ENCODE assay signal across 8 cellular contexts in the genomic region with DNA sequence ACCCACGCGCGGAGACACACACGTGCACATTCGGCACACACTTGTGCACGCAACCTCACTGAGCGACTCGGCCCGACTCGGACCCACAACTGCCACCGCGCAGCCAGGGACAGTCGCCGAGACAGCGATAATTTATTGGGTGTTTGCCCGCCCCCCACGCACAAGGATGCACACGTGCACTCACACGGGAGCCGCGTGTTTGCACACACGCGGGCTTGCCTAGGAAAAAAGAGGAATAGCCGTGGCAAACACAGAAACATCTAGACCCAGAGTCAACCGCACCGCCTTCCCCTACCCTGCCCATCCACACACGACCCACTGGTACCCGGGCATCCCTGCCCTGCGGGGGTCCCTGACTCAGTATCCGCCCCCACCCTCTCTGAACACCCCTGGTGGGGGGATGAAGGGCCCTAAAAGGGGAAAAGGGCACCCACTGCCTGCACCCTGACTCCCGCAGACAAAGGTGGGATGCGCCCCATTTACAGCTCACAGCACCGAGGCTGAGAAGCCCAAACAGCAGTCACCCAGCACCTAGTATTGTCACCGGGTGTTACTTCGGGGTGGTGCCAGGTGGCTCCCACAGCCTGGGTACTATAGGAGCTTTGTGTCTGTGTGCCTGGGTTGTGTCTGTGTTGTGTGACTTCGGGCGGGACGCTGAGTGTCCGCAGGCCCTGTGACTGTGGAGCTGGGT. TPM values are rescaled to one million over a fixed set of nuclear protein-coding genes. Genes with fewer than 3 reads are reported as not detected.
DNase-seq lines count a peak whose midpoint lies in the region; ATAC-seq and TF ChIP-seq lines count a peak whose summit lies in the region.

No MANE protein-coding gene starts in this region.

- H2AFZ ChIP-seq in SK-N-SH (ENCODE audit: low read depth): peak overlapping the region; percentile 49; the same call in 1 of the 2 replicates

- peak overlapping the region; percentile 82 to 86 for H3K4me3 Mint-ChIP-seq in stimulated activated naive B cell treated with anti-CD40 and anti-IgM and Interleukin-4, amounts not matched to agents 10 μg/mL and 1 μg/mL and 100 μg/mL, for 72 hours

- H3K27me3 Mint-ChIP-seq in stimulated activated naive B cell treated with anti-CD40 and anti-IgM and Interleukin-4, amounts not matched to agents 10 μg/mL and 1 μg/mL and 100 μg/mL, for 72 hours: peaks cover 46 to 64% of the 10 kb centered on the region in 2 donors

- CTCF ChIA-PET in SK-N-SH (lab: Yijun Ruan, JAX): interaction anchor here (0.8 to 12.1 kb wide), 16 partner anchors 9 to 259 kb away, joined by 3 to 217 read pairs (median 5); a partner anchor contains a TSS

- H3K79me2 ChIP-seq in SK-N-SH (ENCODE audit: insufficient read depth): peaks cover 40% of the 10 kb centered on the region

- peaks cover 22% of the 10 kb centered on the region for H3F3A ChIP-seq in SK-N-SH (replicated peaks; ENCODE audit: insufficient read depth)

- H3K27me3 ChIP-seq in SK-N-SH (ENCODE audit: insufficient read depth): no peaks in the 10 kb centered on the region

- POLR2A ChIA-PET in SK-N-SH (lab: Yijun Ruan, JAX): interaction anchor here (0.9 to 2.2 kb wide), 5 partner anchors 11 to 171 kb away, joined by 3 to 13 read pairs (median 4); no protein-coding TSS in a partner anchor

- H3K27ac Mint-ChIP-seq in stimulated activated naive B cell treated with anti-CD40 and anti-IgM and Interleukin-4, amounts not matched to agents 10 μg/mL and 1 μg/mL and 100 μg/mL, for 72 hours: peak overlapping the region; percentile 79

- H3K36me3 Mint-ChIP-seq in stimulated activated naive B cell treated with anti-CD40 and anti-IgM and Interleukin-4, amounts not matched to agents 10 μg/mL and 1 μg/mL and 100 μg/mL, for 72 hours: no peaks in the 10 kb centered on the region

- H3K9ac ChIP-seq in SK-N-SH: no peak overlapping the region; the same call in 1 of the 2 replicates

- H3K27ac ChIP-seq in SK-N-SH (ENCODE audit: low read depth in 2 of 2, low read length in 1 of 2): peak overlapping the region; percentile 89 to 93; a peak in 3 of 4 replicates

- ATAC-seq in SK-N-SH treated with all-trans-retinoic acid at 6 μM for 48 hours: no peak
- peak; percentile 4 to 8 for ATAC-seq in stimulated activated naive B cell treated with anti-CD40 and anti-IgM and Interleukin-4, amounts not matched to agents 10 μg/mL and 1 μg/mL and 100 μg/mL, for 72 hours (replicated peaks)
- ATAC-seq in HG03354 (IDR thresholded peaks at IDR 0.05; ENCODE audit: poor library complexity, severe bottlenecking, unreplicated experiment): no peak

- TF ChIP-seq EP300 in SK-N-SH (IDR thresholded peaks at IDR 0.05; ENCODE audit: borderline replicate concordance in 1 of 2, low read depth in 1 of 2, low read length in 1 of 2): no peak

- peaks cover 25% of the 10 kb centered on the region; the same call in 1 of the 2 replicates for H4K20me1 ChIP-seq in SK-N-SH (ENCODE audit: insufficient read depth)

- peak overlapping the region; percentile 84; the same call in 1 of the 2 replicates for H3K4me2 ChIP-seq in SK-N-SH

- H3K9me3 ChIP-seq in SK-N-SH (no peaks in the 10 kb centered on the region), iPS-18c (ENCODE audit: control insufficient read depth, insufficient read depth, low read length) (no peaks in the 10 kb centered on the region)

- no peaks in the 10 kb centered on the region for H3K9me2 ChIP-seq in SK-N-SH

- H3K9me3 Mint-ChIP-seq in stimulated activated naive B cell treated with anti-CD40 and anti-IgM and Interleukin-4, amounts not matched to agents 10 μg/mL and 1 μg/mL and 100 μg/mL, for 72 hours: no peaks in the 10 kb centered on the region

- H3K4me3 ChIP-seq in SK-N-SH (ENCODE audit: low read depth in 2 of 2, low read length in 1 of 2) (peak overlapping the region in 1 of 2 experiments; percentile 21; a peak in 2 of 4 replicates), iPS-18c (ENCODE audit: insufficient read depth, low read depth, low read length) (peak overlapping the region; percentile 46)

- no peak for TF ChIP-seq RAD21 in SK-N-SH (IDR thresholded peaks at IDR 0.05; ENCODE audit: low read length)

- peaks cover 44 to 53% of the 10 kb centered on the region in 2 experiments; a peak in 3 of 4 replicates for H3K4me1 ChIP-seq in SK-N-SH (ENCODE audit: control insufficient read depth in 1 of 2, insufficient read depth in 2 of 2, low read depth in 1 of 2, low read length in 1 of 2)

- peaks cover 53 to 83% of the 10 kb centered on the region in 2 donors for H3K4me1 Mint-ChIP-seq in stimulated activated naive B cell treated with anti-CD40 and anti-IgM and Interleukin-4, amounts not matched to agents 10 μg/mL and 1 μg/mL and 100 μg/mL, for 72 hours

- peaks cover 0 to 3% of the 10 kb centered on the region in 2 experiments for H3K36me3 ChIP-seq in SK-N-SH (replicated peaks in 1 of 2; ENCODE audit: control insufficient read depth in 1 of 2, insufficient read depth in 2 of 2, low read length in 1 of 2)

- DNase-seq in SK-N-SH: no peak
- DNase-seq in activated naive CD4-positive, alpha-beta T cell treated with anti-CD3 and anti-CD28 coated beads, Interleukin-2, amount 50 U/mL, for 16 hours: peak; percentile 52
- no peak for DNase-seq in stimulated activated naive B cell treated with anti-CD40 and anti-IgM and Interleukin-4, amounts not matched to agents 10 μg/mL and 1 μg/mL and 100 μg/mL, for 72 hours
- no peak for DNase-seq in COR-L47 (lab: John Stamatoyannopoulos, UW)
- no peak for DNase-seq in NCI-H2081 treated with DMSO at 0.1 percent for 48 hours (lab: John Stamatoyannopoulos, UW)

- no peak for TF ChIP-seq CTCF in SK-N-SH (IDR thresholded peaks at IDR 0.05)

- 69% methylated on average over 28 of the region's 39 CpGs for WGBS in SK-N-SH (ENCODE audit: low lambda C conversion rate)

TF ChIP-seq in SK-N-SH, 30 proteins besides CTCF, POLR2A, EP300 and RAD21 (continues in another document):
- TF ChIP-seq GATA2 (CRISPR knock-in tag; IDR thresholded peaks at IDR 0.05): no peak
- no peak for TF ChIP-seq YY1 (IDR thresholded peaks at IDR 0.05; ENCODE audit: low read depth)
- TF ChIP-seq RFX5 (IDR thresholded peaks at IDR 0.05; ENCODE audit: low read length): no peak
- no peak for TF ChIP-seq POLR2AphosphoS5 (IDR thresholded peaks at IDR 0.05; ENCODE audit: low read depth, low read length)
- TF ChIP-seq, protein P1, sequence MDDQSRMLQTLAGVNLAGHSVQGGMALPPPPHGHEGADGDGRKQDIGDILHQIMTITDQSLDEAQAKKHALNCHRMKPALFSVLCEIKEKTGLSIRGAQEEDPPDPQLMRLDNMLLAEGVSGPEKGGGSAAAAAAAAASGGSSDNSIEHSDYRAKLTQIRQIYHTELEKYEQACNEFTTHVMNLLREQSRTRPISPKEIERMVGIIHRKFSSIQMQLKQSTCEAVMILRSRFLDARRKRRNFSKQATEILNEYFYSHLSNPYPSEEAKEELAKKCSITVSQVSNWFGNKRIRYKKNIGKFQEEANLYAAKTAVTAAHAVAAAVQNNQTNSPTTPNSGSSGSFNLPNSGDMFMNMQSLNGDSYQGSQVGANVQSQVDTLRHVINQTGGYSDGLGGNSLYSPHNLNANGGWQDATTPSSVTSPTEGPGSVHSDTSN (IDR thresholded peaks at IDR 0.05): no peak
- TF ChIP-seq GABPA (IDR thresholded peaks at IDR 0.05; ENCODE audit: low read depth): no peak

TF ChIP-seq in SK-N-SH treated with all-trans-retinoic acid at 6 μM for 48 hours, 23 proteins besides CTCF, POLR2A, EP300 and RAD21:
- TF ChIP-seq ARNTL (CRISPR knock-in tag; IDR thresholded peaks at IDR 0.05; ENCODE audit: borderline replicate concordance, low read depth) (no peak), ZNF8 (CRISPR knock-in tag; IDR thresholded peaks at IDR 0.05) (no peak), ISL1 (CRISPR knock-in tag; IDR thresholded peaks at IDR 0.05) (no peak)
- TF ChIP-seq, protein P2, sequence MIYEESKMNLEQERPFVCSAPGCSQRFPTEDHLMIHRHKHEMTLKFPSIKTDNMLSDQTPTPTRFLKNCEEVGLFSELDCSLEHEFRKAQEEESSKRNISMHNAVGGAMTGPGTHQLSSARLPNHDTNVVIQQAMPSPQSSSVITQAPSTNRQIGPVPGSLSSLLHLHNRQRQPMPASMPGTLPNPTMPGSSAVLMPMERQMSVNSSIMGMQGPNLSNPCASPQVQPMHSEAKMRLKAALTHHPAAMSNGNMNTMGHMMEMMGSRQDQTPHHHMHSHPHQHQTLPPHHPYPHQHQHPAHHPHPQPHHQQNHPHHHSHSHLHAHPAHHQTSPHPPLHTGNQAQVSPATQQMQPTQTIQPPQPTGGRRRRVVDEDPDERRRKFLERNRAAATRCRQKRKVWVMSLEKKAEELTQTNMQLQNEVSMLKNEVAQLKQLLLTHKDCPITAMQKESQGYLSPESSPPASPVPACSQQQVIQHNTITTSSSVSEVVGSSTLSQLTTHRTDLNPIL (CRISPR knock-in tag; IDR thresholded peaks at IDR 0.05; ENCODE audit: low read depth): no peak

RNA-seq across cellular contexts. Expression of a gene that starts 1.0 kb away (rescaled TPM):
- 22.5 and 24.9 TPM in 2 replicates for polyA plus RNA-seq in SK-N-SH (2012; rRNA removed)
- polyA plus RNA-seq in SK-N-SH (2012; cell fraction: cytosol; rRNA removed): 12.4 and 23.4 TPM in 2 replicates
- 89.0 and 178 TPM in 2 replicates for polyA plus RNA-seq in SK-N-SH (2012; cell fraction: nucleus; rRNA removed)

RNA-seq across cellular contexts. Expression of a gene that starts 19.8 kb away (rescaled TPM):
- polyA plus RNA-seq in SK-N-SH (2012; rRNA removed): 48.0 and 49.4 TPM in 2 replicates
- polyA plus RNA-seq in SK-N-SH (2012; cell fraction: cytosol; rRNA removed): 10.9 and 17.3 TPM in 2 replicates
- polyA plus RNA-seq in SK-N-SH (2012; cell fraction: nucleus; rRNA removed): 216 and 280 TPM in 2 replicates

RNA-seq across cellular contexts. Expression of a gene that starts 20.8 kb away (rescaled TPM):
- polyA plus RNA-seq in SK-N-SH (2012; rRNA removed): not detected in 2 replicates
- polyA plus RNA-seq in SK-N-SH (2012; cell fraction: cytosol; rRNA removed): not detected in 2 replicates
- polyA plus RNA-seq in SK-N-SH (2012; cell fraction: nucleus; rRNA removed): not detected in 2 replicates

RNA-seq across cellular contexts. Expression of a gene that starts 32.2 kb away (rescaled TPM):
- polyA plus RNA-seq in SK-N-SH (2012; rRNA removed): 74.1 and 129 TPM in 2 replicates
- 48.5 and 76.8 TPM in 2 replicates for polyA plus RNA-seq in SK-N-SH (2012; cell fraction: cytosol; rRNA removed)
- polyA plus RNA-seq in SK-N-SH (2012; cell fraction: nucleus; rRNA removed): 193 and 251 TPM in 2 replicates

Comparison
In these comparisons a context has a peak if more than half of its experiments do, and no peak if none do; other contexts are left out.
1. ATAC-seq: peak in stimulated activated naive B cell treated with anti-CD40 and anti-IgM and Interleukin-4, amounts not matched to agents 10 μg/mL and 1 μg/mL and 100 μg/mL, for 72 hours (2 of 2); none in SK-N-SH treated with all-trans-retinoic acid at 6 μM for 48 hours (single experiment) and HG03354 (single experiment).